1 cellular context compared by ENCODE assay signal in genomic region chr18:12842459-12843380, GRCh38.
TF ChIP-seq lines count a peak whose summit lies in the region.

No MANE protein-coding gene starts in this region.

TF ChIP-seq in IMR-90, 13 proteins besides CTCF, POLR2A, EP300 and RAD21:
- no peak for TF ChIP-seq USF2 (IDR thresholded peaks at IDR 0.05; ENCODE audit: low read depth, low read length)
- TF ChIP-seq RFX5 (IDR thresholded peaks at IDR 0.05; ENCODE audit: low read depth, low read length), result no peak
- no peak for TF ChIP-seq SMC3 (IDR thresholded peaks at IDR 0.05; ENCODE audit: low read depth, low read length)
- no peak for TF ChIP-seq RCOR1 (IDR thresholded peaks at IDR 0.05; ENCODE audit: insufficient replicate concordance, low read length)
- TF ChIP-seq BHLHE40 (IDR thresholded peaks at IDR 0.05; ENCODE audit: low read depth, low read length), result no peak
- TF ChIP-seq MXI1 (IDR thresholded peaks at IDR 0.05; ENCODE audit: borderline replicate concordance, low read depth, low read length), result no peak
- TF ChIP-seq, protein P1, sequence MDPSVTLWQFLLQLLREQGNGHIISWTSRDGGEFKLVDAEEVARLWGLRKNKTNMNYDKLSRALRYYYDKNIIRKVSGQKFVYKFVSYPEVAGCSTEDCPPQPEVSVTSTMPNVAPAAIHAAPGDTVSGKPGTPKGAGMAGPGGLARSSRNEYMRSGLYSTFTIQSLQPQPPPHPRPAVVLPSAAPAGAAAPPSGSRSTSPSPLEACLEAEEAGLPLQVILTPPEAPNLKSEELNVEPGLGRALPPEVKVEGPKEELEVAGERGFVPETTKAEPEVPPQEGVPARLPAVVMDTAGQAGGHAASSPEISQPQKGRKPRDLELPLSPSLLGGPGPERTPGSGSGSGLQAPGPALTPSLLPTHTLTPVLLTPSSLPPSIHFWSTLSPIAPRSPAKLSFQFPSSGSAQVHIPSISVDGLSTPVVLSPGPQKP (IDR thresholded peaks at IDR 0.05; ENCODE audit: borderline replicate concordance, low read depth, low read length), result no peak
- TF ChIP-seq FOS (IDR thresholded peaks at IDR 0.05; ENCODE audit: low read depth, low read length), result no peak
- TF ChIP-seq MAZ (IDR thresholded peaks at IDR 0.05; ENCODE audit: borderline replicate concordance, low read depth, low read length), result no peak
- TF ChIP-seq CHD1 (IDR thresholded peaks at IDR 0.05; ENCODE audit: low read depth, low read length), result no peak
- TF ChIP-seq MAFK (IDR thresholded peaks at IDR 0.05; ENCODE audit: low read depth, low read length), result no peak
